ENCODE assay signal across 23 cellular contexts in the genomic region with DNA sequence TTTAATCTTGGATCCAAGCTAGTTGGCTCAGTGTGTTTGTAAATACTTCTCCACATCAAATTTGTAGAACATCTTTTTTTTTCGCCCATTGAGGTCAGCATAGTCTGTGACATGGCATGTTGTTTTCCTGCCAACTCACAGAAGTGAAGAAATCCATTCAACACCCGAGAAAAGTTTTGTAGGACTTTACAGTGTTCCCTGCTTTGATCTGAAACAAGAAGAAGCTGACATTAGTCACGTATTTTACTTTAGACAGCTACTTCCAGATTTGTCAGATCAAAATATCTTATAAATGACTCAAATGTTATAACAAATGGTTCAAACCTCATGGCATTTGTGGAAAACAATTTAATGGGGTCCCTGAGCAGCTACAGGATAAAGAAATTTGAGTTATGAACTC.
A peak's percentile ranks its signal among the peaks of the same experiment; 100 is the strongest.
DNase-seq lines count a peak whose midpoint lies in the region; ATAC-seq and TF ChIP-seq lines count a peak whose summit lies in the region.
"Had no signal": no experiment of that assay in that cellular context is flagged by ENCODE, and none has a peak within 500 bp of the region (broad histone marks: within the 10 kb centered on the region; RNA-seq: fewer than 3 reads in every experiment).

No MANE protein-coding gene starts in this region.

- WGBS in hepatocyte (ENCODE audit: low lambda C conversion rate, missing lambda C conversion rate): 68% methylated on average over 3 of the region's 3 CpGs

- H4K20me1 ChIP-seq in hepatocyte (ENCODE audit: insufficient read depth, poor library complexity, severe bottlenecking): no peaks in the 10 kb centered on the region

- TF ChIP-seq CTCF in MCF 10A (IDR thresholded peaks at IDR 0.05; ENCODE audit: unreplicated experiment): no peak
- no peak for TF ChIP-seq CTCF in breast epithelium (IDR thresholded peaks at IDR 0.05)
- no peak for TF ChIP-seq CTCF in fibroblast of the aortic adventitia (IDR thresholded peaks at IDR 0.05; ENCODE audit: insufficient read depth, low read length)
- TF ChIP-seq CTCF in hepatocyte (IDR thresholded peaks at IDR 0.05; ENCODE audit: poor library complexity): no peak
- no peak for TF ChIP-seq CTCF in Caco-2 (IDR thresholded peaks at IDR 0.05; ENCODE audit: insufficient read depth in 1 of 2, low read depth in 1 of 2, low read length in 1 of 2, severe bottlenecking in 1 of 2, unreplicated experiment in 1 of 2)

- H3K9me2 ChIP-seq in hepatocyte (replicated peaks; ENCODE audit: insufficient read depth): no peaks in the 10 kb centered on the region

- H3K27ac ChIP-seq in breast epithelium: no peak overlapping the region
- H3K27ac ChIP-seq in hepatocyte: no peak overlapping the region
- H3K27ac ChIP-seq: 22Rv1, C4-2B had no signal

- BruUV-seq in MCF 10A (replicated peaks; lab: Mats Ljungman, UMichigan) (no TSS peak), Caco-2 (replicated peaks; lab: Mats Ljungman, UMichigan) (no TSS peak)

- no peak for TF ChIP-seq POLR2A in breast epithelium (IDR thresholded peaks at IDR 0.05)

- no peaks in the 10 kb centered on the region for H3K27me3 Mint-ChIP-seq in MCF 10A (ENCODE audit: insufficient read depth, unreplicated experiment)
- H3K27me3 Mint-ChIP-seq in Caco-2 (ENCODE audit: insufficient read depth, unreplicated experiment): peaks cover 7% of the 10 kb centered on the region
- no peaks in the 10 kb centered on the region for H3K27me3 Mint-ChIP-seq in stimulated activated naive CD8-positive, alpha-beta T cell treated with anti-CD3 and anti-CD28 coated beads, Interleukin-15, amount 100 ng/mL, for 72 hours
- H3K27me3 Mint-ChIP-seq: activated CD8-positive, alpha-beta memory T cell treated with anti-CD3 and anti-CD28 coated beads, Interleukin-2, amount 10 ng/mL, durations not matched to agents 7 days and 5 days; natural killer cell treated with Interleukin-12 subunit alpha and Interleukin-12 subunit beta and Interleukin-15 and Interleukin-18, amount 100 ng/mL, for 72 hours; stimulated activated naive B cell treated with anti-CD40 and anti-IgM and Interleukin-4, amounts not matched to agents 10 μg/mL and 1 μg/mL and 100 μg/mL, for 72 hours had no signal

- H3K4me1 ChIP-seq in breast epithelium (peaks cover 0 to 4% of the 10 kb centered on the region in 2 donors), hepatocyte (ENCODE audit: insufficient read depth) (no peaks in the 10 kb centered on the region), Caco-2 (no peaks in the 10 kb centered on the region)

- H3K9me3 ChIP-seq in breast epithelium (no peaks in the 10 kb centered on the region), hepatocyte (ENCODE audit: low read depth) (no peaks in the 10 kb centered on the region), Caco-2 (no peaks in the 10 kb centered on the region)

- H3K9me3 Mint-ChIP-seq in MCF 10A (ENCODE audit: unreplicated experiment) (no peaks in the 10 kb centered on the region), Caco-2 (ENCODE audit: unreplicated experiment) (no peaks in the 10 kb centered on the region)
- H3K9me3 Mint-ChIP-seq in stimulated activated naive CD8-positive, alpha-beta T cell treated with anti-CD3 and anti-CD28 coated beads, Interleukin-15, amount 100 ng/mL, for 72 hours: no peaks in the 10 kb centered on the region
- H3K9me3 Mint-ChIP-seq: stimulated activated naive B cell treated with anti-CD40 and anti-IgM and Interleukin-4, amounts not matched to agents 10 μg/mL and 1 μg/mL and 100 μg/mL, for 72 hours had no signal

- ATAC-seq in HG03139 (IDR thresholded peaks at IDR 0.05; ENCODE audit: unreplicated experiment): no peak
- ATAC-seq in stimulated activated naive CD8-positive, alpha-beta T cell treated with anti-CD3 and anti-CD28 coated beads, Interleukin-15, amount 100 ng/mL, for 72 hours: no peak
- ATAC-seq: activated CD8-positive, alpha-beta memory T cell treated with anti-CD3 and anti-CD28 coated beads, Interleukin-2, amount 10 ng/mL, durations not matched to agents 7 days and 5 days; natural killer cell treated with Interleukin-12 subunit alpha and Interleukin-12 subunit beta and Interleukin-15 and Interleukin-18, amount 100 ng/mL, for 72 hours; stimulated activated naive B cell treated with anti-CD40 and anti-IgM and Interleukin-4, amounts not matched to agents 10 μg/mL and 1 μg/mL and 100 μg/mL, for 72 hours had no signal

- POLR2A ChIA-PET in MCF 10A (lab: Yijun Ruan, JAX) (interaction anchor here (0.6 kb wide), 1 partner anchor 1043 kb away, joined by 4 read pairs; no protein-coding TSS in a partner anchor), Caco-2 (lab: Charles Lee) (no interaction called here)

- H3K4me3 Mint-ChIP-seq in MCF 10A (ENCODE audit: unreplicated experiment): no peak overlapping the region
- no peak overlapping the region for H3K4me3 Mint-ChIP-seq in Caco-2 (ENCODE audit: unreplicated experiment)
- no peak overlapping the region for H3K4me3 Mint-ChIP-seq in stimulated activated naive CD8-positive, alpha-beta T cell treated with anti-CD3 and anti-CD28 coated beads, Interleukin-15, amount 100 ng/mL, for 72 hours
- H3K4me3 Mint-ChIP-seq: activated CD8-positive, alpha-beta memory T cell treated with anti-CD3 and anti-CD28 coated beads, Interleukin-2, amount 10 ng/mL, durations not matched to agents 7 days and 5 days; natural killer cell treated with Interleukin-12 subunit alpha and Interleukin-12 subunit beta and Interleukin-15 and Interleukin-18, amount 100 ng/mL, for 72 hours; stimulated activated naive B cell treated with anti-CD40 and anti-IgM and Interleukin-4, amounts not matched to agents 10 μg/mL and 1 μg/mL and 100 μg/mL, for 72 hours had no signal

- H3K4me1 Mint-ChIP-seq in MCF 10A (ENCODE audit: insufficient read depth, unreplicated experiment): peaks cover 8% of the 10 kb centered on the region
- H3K4me1 Mint-ChIP-seq in Caco-2 (ENCODE audit: low read depth, unreplicated experiment): no peaks in the 10 kb centered on the region
- no peaks in the 10 kb centered on the region for H3K4me1 Mint-ChIP-seq in stimulated activated naive CD8-positive, alpha-beta T cell treated with anti-CD3 and anti-CD28 coated beads, Interleukin-15, amount 100 ng/mL, for 72 hours
- H3K4me1 Mint-ChIP-seq: activated CD8-positive, alpha-beta memory T cell treated with anti-CD3 and anti-CD28 coated beads, Interleukin-2, amount 10 ng/mL, durations not matched to agents 7 days and 5 days; stimulated activated naive B cell treated with anti-CD40 and anti-IgM and Interleukin-4, amounts not matched to agents 10 μg/mL and 1 μg/mL and 100 μg/mL, for 72 hours had no signal

- H3K27me3 ChIP-seq in breast epithelium (no peaks in the 10 kb centered on the region), hepatocyte (no peaks in the 10 kb centered on the region), Caco-2 (replicated peaks; ENCODE audit: control insufficient read depth, insufficient read depth, low read length) (no peaks in the 10 kb centered on the region)

- H3K36me3 ChIP-seq in breast epithelium (no peaks in the 10 kb centered on the region), hepatocyte (replicated peaks; ENCODE audit: insufficient read depth, low read depth) (no peaks in the 10 kb centered on the region), Caco-2 (ENCODE audit: control insufficient read depth, insufficient read depth, low read length) (no peaks in the 10 kb centered on the region)

- no peak overlapping the region for H2AFZ ChIP-seq in hepatocyte

- no peak overlapping the region for H3K27ac Mint-ChIP-seq in MCF 10A (ENCODE audit: low read depth, unreplicated experiment)
- H3K27ac Mint-ChIP-seq in Caco-2 (ENCODE audit: unreplicated experiment): no peak overlapping the region
- no peak overlapping the region for H3K27ac Mint-ChIP-seq in stimulated activated naive CD8-positive, alpha-beta T cell treated with anti-CD3 and anti-CD28 coated beads, Interleukin-15, amount 100 ng/mL, for 72 hours
- H3K27ac Mint-ChIP-seq: activated CD8-positive, alpha-beta memory T cell treated with anti-CD3 and anti-CD28 coated beads, Interleukin-2, amount 10 ng/mL, durations not matched to agents 7 days and 5 days; natural killer cell treated with Interleukin-12 subunit alpha and Interleukin-12 subunit beta and Interleukin-15 and Interleukin-18, amount 100 ng/mL, for 72 hours; stimulated activated naive B cell treated with anti-CD40 and anti-IgM and Interleukin-4, amounts not matched to agents 10 μg/mL and 1 μg/mL and 100 μg/mL, for 72 hours had no signal

- intact Hi-C loops in MCF 10A (cut with micrococcal nuclease): loop anchor here (1.0 kb wide), 1 partner anchor 280 kb away; no protein-coding TSS in a partner anchor
- intact Hi-C loops in breast epithelium (cut with DNase I; ENCODE audit: low total_unique reads): no loop called here
- intact Hi-C loops in Caco-2 (cut with micrococcal nuclease; ENCODE audit: unreplicated experiment): no loop called here

- peak; percentile 64 for DNase-seq in MCF 10A (ENCODE audit: unreplicated experiment)
- no peak for DNase-seq in breast epithelium (ENCODE audit: low spot score in 2 of 2)
- DNase-seq in astrocyte of the hippocampus (ENCODE audit: low read depth, low spot score): peak; percentile 80
- DNase-seq in fibroblast of the aortic adventitia (ENCODE audit: low read depth): peak; percentile 74
- DNase-seq in hepatocyte (ENCODE audit: low spot score): no peak
- no peak for DNase-seq in Caco-2
- no peak for DNase-seq in stimulated activated naive CD8-positive, alpha-beta T cell treated with anti-CD3 and anti-CD28 coated beads, Interleukin-15, amount 100 ng/mL, for 72 hours
- DNase-seq: activated CD8-positive, alpha-beta memory T cell treated with anti-CD3 and anti-CD28 coated beads, Interleukin-2, amount 10 ng/mL, durations not matched to agents 7 days and 5 days; amniotic stem cell; cortex of kidney; DMS53; head of caudate nucleus; NCI-H2081 treated with DMSO at 0.1 percent for 48 hours; NCI-H510A treated with DMSO at 0.1 percent for 48 hours; stimulated activated CD4-positive, alpha-beta T cell treated with anti-CD3 and anti-CD28 coated beads, Interleukin-12 subunit alpha, Interleukin-12 subunit beta, amount 100 ng/mL, for 4 hours; stimulated activated naive B cell treated with anti-CD40 and anti-IgM and Interleukin-4, amounts not matched to agents 10 μg/mL and 1 μg/mL and 100 μg/mL, for 72 hours; T-helper 2 cell; trophoblast cell had no signal

- no peak overlapping the region for H3K4me3 ChIP-seq in breast epithelium
- H3K4me3 ChIP-seq in fibroblast of the aortic adventitia (ENCODE audit: low read depth, low read length): no peak overlapping the region
- no peak overlapping the region for H3K4me3 ChIP-seq in hepatocyte
- H3K4me3 ChIP-seq in Caco-2 (ENCODE audit: low read depth, low read length): no peak overlapping the region
- H3K4me3 ChIP-seq: lung had no signal

- CTCF ChIA-PET in MCF 10A (lab: Yijun Ruan, JAX) (interaction anchor here (0.6 to 1.8 kb wide), 7 partner anchors 10 to 936 kb away, joined by 3 to 6 read pairs (median 4); no protein-coding TSS in a partner anchor), Caco-2 (lab: Charles Lee) (no interaction called here)

- no peak overlapping the region for H3K4me2 ChIP-seq in hepatocyte

- H3K79me2 ChIP-seq in hepatocyte: no peaks in the 10 kb centered on the region

- H3K36me3 Mint-ChIP-seq in MCF 10A (ENCODE audit: insufficient read depth, unreplicated experiment) (no peaks in the 10 kb centered on the region), Caco-2 (ENCODE audit: insufficient read depth, unreplicated experiment) (no peaks in the 10 kb centered on the region)
- H3K36me3 Mint-ChIP-seq: activated CD8-positive, alpha-beta memory T cell treated with anti-CD3 and anti-CD28 coated beads, Interleukin-2, amount 10 ng/mL, durations not matched to agents 7 days and 5 days; natural killer cell treated with Interleukin-12 subunit alpha and Interleukin-12 subunit beta and Interleukin-15 and Interleukin-18, amount 100 ng/mL, for 72 hours; stimulated activated naive B cell treated with anti-CD40 and anti-IgM and Interleukin-4, amounts not matched to agents 10 μg/mL and 1 μg/mL and 100 μg/mL, for 72 hours had no signal

Comparison
In these comparisons a context has a peak if more than half of its experiments do, and no peak if none do; other contexts are left out.
1. DNase-seq: peak in MCF 10A (single experiment), astrocyte of the hippocampus (single experiment) and fibroblast of the aortic adventitia (single experiment); none in breast epithelium (0 of 2), hepatocyte (single experiment), Caco-2 (0 of 2) and stimulated activated naive CD8-positive, alpha-beta T cell treated with anti-CD3 and anti-CD28 coated beads, Interleukin-15, amount 100 ng/mL, for 72 hours (0 of 2).